1 cellular context compared by ENCODE assay signal in genomic region chr12:108457006-108457733, GRCh38.
TF ChIP-seq lines count a peak whose summit lies in the region.

No MANE protein-coding gene starts in this region.

TF ChIP-seq in H1, 55 proteins besides CTCF, POLR2A, EP300 and RAD21:
- no peak for TF ChIP-seq KDM5A (IDR thresholded peaks at IDR 0.05; ENCODE audit: low read length)
- TF ChIP-seq TAF7 (optimal IDR thresholded peaks at IDR 0.05; ENCODE audit: borderline replicate concordance, low read depth, low read length): no peak
- TF ChIP-seq TEAD4 (IDR thresholded peaks at IDR 0.05; ENCODE audit: low read depth, low read length): no peak
- TF ChIP-seq EGR1 (IDR thresholded peaks at IDR 0.05; ENCODE audit: borderline replicate concordance, low read depth, low read length): no peak
- no peak for TF ChIP-seq CHD2 (IDR thresholded peaks at IDR 0.05; ENCODE audit: low read length)
- TF ChIP-seq CHD1 (IDR thresholded peaks at IDR 0.05; ENCODE audit: low read depth, low read length): no peak
- TF ChIP-seq EZH2 (IDR thresholded peaks at IDR 0.05; ENCODE audit: low read depth, low read length, severe bottlenecking): no peak
- TF ChIP-seq CBX8 (IDR thresholded peaks at IDR 0.05; ENCODE audit: borderline replicate concordance, low read depth, low read length): no peak
- TF ChIP-seq HDAC6 (IDR thresholded peaks at IDR 0.05; ENCODE audit: low read depth, low read length): no peak
- TF ChIP-seq KDM4A (IDR thresholded peaks at IDR 0.05; ENCODE audit: low read depth, low read length, severe bottlenecking): no peak
- no peak for TF ChIP-seq TAF1 (IDR thresholded peaks at IDR 0.05; ENCODE audit: low read depth, low read length)
- no peak for TF ChIP-seq SIRT6 (IDR thresholded peaks at IDR 0.05; ENCODE audit: low read length)
- TF ChIP-seq, protein P1, sequence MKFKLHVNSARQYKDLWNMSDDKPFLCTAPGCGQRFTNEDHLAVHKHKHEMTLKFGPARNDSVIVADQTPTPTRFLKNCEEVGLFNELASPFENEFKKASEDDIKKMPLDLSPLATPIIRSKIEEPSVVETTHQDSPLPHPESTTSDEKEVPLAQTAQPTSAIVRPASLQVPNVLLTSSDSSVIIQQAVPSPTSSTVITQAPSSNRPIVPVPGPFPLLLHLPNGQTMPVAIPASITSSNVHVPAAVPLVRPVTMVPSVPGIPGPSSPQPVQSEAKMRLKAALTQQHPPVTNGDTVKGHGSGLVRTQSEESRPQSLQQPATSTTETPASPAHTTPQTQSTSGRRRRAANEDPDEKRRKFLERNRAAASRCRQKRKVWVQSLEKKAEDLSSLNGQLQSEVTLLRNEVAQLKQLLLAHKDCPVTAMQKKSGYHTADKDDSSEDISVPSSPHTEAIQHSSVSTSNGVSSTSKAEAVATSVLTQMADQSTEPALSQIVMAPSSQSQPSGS (IDR thresholded peaks at IDR 0.05; ENCODE audit: low read length): no peak
- no peak for TF ChIP-seq MAFK (IDR thresholded peaks at IDR 0.05; ENCODE audit: low read depth, low read length)
- TF ChIP-seq KDM1A (IDR thresholded peaks at IDR 0.05; ENCODE audit: borderline replicate concordance, low read length): no peak
- TF ChIP-seq ASH2L (IDR thresholded peaks at IDR 0.05; ENCODE audit: low read length): no peak
- no peak for TF ChIP-seq BCL11A (IDR thresholded peaks at IDR 0.05; ENCODE audit: low read depth in 2 of 2, low read length in 2 of 2)
